In the genomic region with DNA sequence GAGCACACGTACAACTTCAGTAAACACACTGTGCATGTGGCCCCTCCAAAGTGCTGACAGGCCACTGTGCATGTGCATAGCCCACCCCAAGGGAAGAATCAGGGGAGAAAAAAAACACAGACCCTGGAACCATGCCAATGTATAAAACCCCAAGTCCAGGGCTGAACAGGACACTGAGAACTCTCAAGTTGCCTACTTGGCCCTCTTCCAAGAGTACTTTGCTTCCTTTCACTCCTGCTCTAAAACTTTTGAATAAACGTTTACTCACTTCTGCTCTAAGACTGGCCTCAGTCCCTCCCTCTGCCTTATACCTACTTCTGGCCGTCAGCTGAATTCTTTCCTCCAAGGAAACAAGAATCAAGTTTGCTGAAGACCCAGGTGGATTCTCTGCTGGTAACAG, we compare ENCODE assay signal across 22 cellular contexts.
DNase-seq lines count a peak whose midpoint lies in the region; ATAC-seq and TF ChIP-seq lines count a peak whose summit lies in the region.
"Had no signal": no experiment of that assay in that cellular context is flagged by ENCODE, and none has a peak within 500 bp of the region (broad histone marks: within the 10 kb centered on the region; RNA-seq: fewer than 3 reads in every experiment).

No MANE protein-coding gene starts in this region.

- no peaks in the 10 kb centered on the region for H3K27me3 ChIP-seq in PC-3 (ENCODE audit: low read length)

- TF ChIP-seq CTCF in PC-3 (conservative IDR thresholded peaks at IDR 0.05; ENCODE audit: low read depth, low read length) = no peak

- no peak overlapping the region for H3K9ac ChIP-seq in PC-3 (ENCODE audit: low read length)

- CTCF ChIA-PET in PC-3 (lab: Charles Lee) = no interaction called here

- no peaks in the 10 kb centered on the region for H3K4me1 ChIP-seq in PC-3 (ENCODE audit: insufficient read depth, low read length)
- H3K4me1 ChIP-seq: Caco-2 had no signal

- no peak for TF ChIP-seq RAD21 in Ishikawa (IDR thresholded peaks at IDR 0.05; ENCODE audit: low read depth)

- intact Hi-C loops in PC-3 (cut with micrococcal nuclease) = no loop called here

- H2AFZ ChIP-seq in PC-3 (ENCODE audit: low read length) = no peak overlapping the region

- no TSS peak for BruUV-seq in PC-3 (replicated peaks; lab: Mats Ljungman, UMichigan)

- H3F3A ChIP-seq in PC-3 (ENCODE audit: low read length, unreplicated experiment) = no peaks in the 10 kb centered on the region

- POLR2A ChIA-PET in PC-3 (lab: Charles Lee; ENCODE audit: unreplicated experiment) = no interaction called here

- H3K4me2 ChIP-seq in PC-3 (ENCODE audit: low read length) = no peak overlapping the region

- no peak overlapping the region for H3K4me3 ChIP-seq in PC-3 (ENCODE audit: low read length)

- H3K27ac ChIP-seq in PC-3 (ENCODE audit: low read length) = no peak overlapping the region
- H3K27ac ChIP-seq: C4-2B, RWPE1 had no signal

- no peak for TF ChIP-seq POLR2A in GM18505 (IDR thresholded peaks at IDR 0.05; ENCODE audit: borderline replicate concordance, extremely low read depth, insufficient read depth, insufficient read length)

- no peaks in the 10 kb centered on the region for H3K9me2 ChIP-seq in PC-3 (replicated peaks; ENCODE audit: low read length)

- no peaks in the 10 kb centered on the region for H3K36me3 ChIP-seq in PC-3 (ENCODE audit: low read depth, low read length)

- H3K9me3 ChIP-seq in PC-3 (ENCODE audit: low read length) = no peaks in the 10 kb centered on the region
- H3K9me3 ChIP-seq: Caco-2 had no signal

- H3K79me2 ChIP-seq in PC-3 (ENCODE audit: low read length) = no peaks in the 10 kb centered on the region

- no peaks in the 10 kb centered on the region for H4K20me1 ChIP-seq in PC-3 (ENCODE audit: low read length)

- TF ChIP-seq EP300 in Ishikawa (IDR thresholded peaks at IDR 0.05; ENCODE audit: borderline replicate concordance) = no peak

- ATAC-seq in PC-3 (no peak), HG03039 (IDR thresholded peaks at IDR 0.05; ENCODE audit: unreplicated experiment) (no peak), GM18505 (IDR thresholded peaks at IDR 0.05; ENCODE audit: unreplicated experiment) (no peak)
- ATAC-seq: CD8-positive, alpha-beta T cell; Panc1; T-cell had no signal

- DNase-seq in NCI-H82 (lab: John Stamatoyannopoulos, UW) (peak; percentile 5), NCI-H82 treated with DMSO at 0.1 percent for 48 hours (lab: John Stamatoyannopoulos, UW; ENCODE audit: unreplicated experiment) (no peak), PC-3 (peak; percentile 33), 8988T (no peak)
- DNase-seq: Caco-2; CD8-positive, alpha-beta T cell; KG1; NCI-H1092; NCI-H1436 treated with DMSO at 0.1 percent for 48 hours; NCI-H187 treated with DMSO at 0.1 percent for 48 hours; NCI-H2107; NCI-H226; NCI-H510A treated with DMSO at 0.1 percent for 48 hours; NCI-H748 treated with DMSO at 0.1 percent for 48 hours; SHP77; T-cell had no signal

TF ChIP-seq in Ishikawa, 13 proteins besides CTCF, POLR2A, EP300 and RAD21:
- TF ChIP-seq, protein P1, sequence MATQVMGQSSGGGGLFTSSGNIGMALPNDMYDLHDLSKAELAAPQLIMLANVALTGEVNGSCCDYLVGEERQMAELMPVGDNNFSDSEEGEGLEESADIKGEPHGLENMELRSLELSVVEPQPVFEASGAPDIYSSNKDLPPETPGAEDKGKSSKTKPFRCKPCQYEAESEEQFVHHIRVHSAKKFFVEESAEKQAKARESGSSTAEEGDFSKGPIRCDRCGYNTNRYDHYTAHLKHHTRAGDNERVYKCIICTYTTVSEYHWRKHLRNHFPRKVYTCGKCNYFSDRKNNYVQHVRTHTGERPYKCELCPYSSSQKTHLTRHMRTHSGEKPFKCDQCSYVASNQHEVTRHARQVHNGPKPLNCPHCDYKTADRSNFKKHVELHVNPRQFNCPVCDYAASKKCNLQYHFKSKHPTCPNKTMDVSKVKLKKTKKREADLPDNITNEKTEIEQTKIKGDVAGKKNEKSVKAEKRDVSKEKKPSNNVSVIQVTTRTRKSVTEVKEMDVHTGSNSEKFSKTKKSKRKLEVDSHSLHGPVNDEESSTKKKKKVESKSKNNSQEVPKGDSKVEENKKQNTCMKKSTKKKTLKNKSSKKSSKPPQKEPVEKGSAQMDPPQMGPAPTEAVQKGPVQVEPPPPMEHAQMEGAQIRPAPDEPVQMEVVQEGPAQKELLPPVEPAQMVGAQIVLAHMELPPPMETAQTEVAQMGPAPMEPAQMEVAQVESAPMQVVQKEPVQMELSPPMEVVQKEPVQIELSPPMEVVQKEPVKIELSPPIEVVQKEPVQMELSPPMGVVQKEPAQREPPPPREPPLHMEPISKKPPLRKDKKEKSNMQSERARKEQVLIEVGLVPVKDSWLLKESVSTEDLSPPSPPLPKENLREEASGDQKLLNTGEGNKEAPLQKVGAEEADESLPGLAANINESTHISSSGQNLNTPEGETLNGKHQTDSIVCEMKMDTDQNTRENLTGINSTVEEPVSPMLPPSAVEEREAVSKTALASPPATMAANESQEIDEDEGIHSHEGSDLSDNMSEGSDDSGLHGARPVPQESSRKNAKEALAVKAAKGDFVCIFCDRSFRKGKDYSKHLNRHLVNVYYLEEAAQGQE (IDR thresholded peaks at IDR 0.05; ENCODE audit: low read depth) = no peak
- TF ChIP-seq CEBPB (IDR thresholded peaks at IDR 0.05) (no peak), NFIC (IDR thresholded peaks at IDR 0.05) (peak; percentile 37)

Comparison
In these comparisons a context has a peak if more than half of its experiments do, and no peak if none do; other contexts are left out.
1. DNase-seq: peak in NCI-H82 (single experiment) and PC-3 (single experiment); none in NCI-H82 treated with DMSO at 0.1 percent for 48 hours (single experiment) and 8988T (single experiment).